ENCODE assay signal across 25 cellular contexts in the genomic region with DNA sequence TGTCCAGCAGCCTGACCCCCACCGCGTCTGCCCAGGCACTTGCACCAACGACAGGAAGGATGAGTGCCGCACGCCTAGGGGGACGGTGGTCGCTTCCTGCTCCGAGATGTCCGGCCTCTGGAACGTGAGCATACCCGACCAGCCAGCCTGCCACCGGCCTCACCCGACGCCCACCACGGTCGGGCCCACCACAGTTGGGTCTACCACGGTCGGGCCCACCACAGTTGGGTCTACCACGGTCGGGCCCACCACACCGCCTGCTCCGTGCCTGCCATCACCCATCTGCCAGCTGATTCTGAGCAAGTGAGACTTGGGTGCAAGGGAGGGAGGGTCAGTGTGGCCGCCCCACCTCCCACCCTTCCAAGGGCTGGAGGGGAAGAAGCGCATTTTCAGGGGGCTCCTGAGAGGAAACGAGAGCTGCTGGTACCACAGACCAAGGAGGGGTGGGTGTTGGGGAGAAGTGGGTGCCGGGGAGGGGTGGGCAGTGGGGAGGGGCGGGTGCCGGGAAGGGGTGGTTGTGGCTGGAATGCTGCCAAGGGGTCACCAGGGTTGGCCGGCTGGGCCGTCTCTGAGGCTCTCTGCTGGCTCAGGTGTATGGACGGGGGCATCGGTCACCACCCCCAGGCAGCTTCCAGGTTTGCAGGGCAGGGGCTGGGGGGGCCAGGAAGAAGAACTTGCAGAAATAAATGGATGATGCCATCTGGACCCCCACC. TPM values are rescaled to one million over a fixed set of nuclear protein-coding genes. Genes with fewer than 3 reads are reported as not detected.
A peak's percentile ranks its signal among the peaks of the same experiment; 100 is the strongest.
DNase-seq lines count a peak whose midpoint lies in the region; ATAC-seq and TF ChIP-seq lines count a peak whose summit lies in the region.
"Had no signal": no experiment of that assay in that cellular context is flagged by ENCODE, and none has a peak within 500 bp of the region (broad histone marks: within the 10 kb centered on the region; RNA-seq: fewer than 3 reads in every experiment).

No MANE protein-coding gene starts in this region.

- no peaks in the 10 kb centered on the region for H3K9me3 Mint-ChIP-seq in activated T-cell treated with anti-CD3 and anti-CD28 coated beads, Interleukin-2, amount 50 U/mL, for 4 hours
- H3K9me3 Mint-ChIP-seq in stimulated activated memory B cell treated with anti-CD40 and anti-IgM and Interleukin-4, amounts not matched to agents 10 μg/mL and 1 μg/mL and 100 μg/mL, for 72 hours, result no peaks in the 10 kb centered on the region
- H3K9me3 Mint-ChIP-seq: activated CD4-positive, alpha-beta memory T cell treated with anti-CD3 and anti-CD28 coated beads, Interleukin-2, amount 10 ng/mL, durations not matched to agents 7 days and 5 days; activated naive CD4-positive, alpha-beta T cell treated with anti-CD3 and anti-CD28 coated beads, Interleukin-2, amount 50 U/mL, for 24 hours; activated T-cell treated with anti-CD3 and anti-CD28 coated beads, Interleukin-2, amount 50 U/mL, for 24 hours had no signal

- ATAC-seq in activated T-cell treated with anti-CD3 and anti-CD28 coated beads, Interleukin-2, amount 50 U/mL, for 4 hours, result no peak
- ATAC-seq in stimulated activated memory B cell treated with anti-CD40 and anti-IgM and Interleukin-4, amounts not matched to agents 10 μg/mL and 1 μg/mL and 100 μg/mL, for 72 hours, result peak; percentile 5
- ATAC-seq: A549, HCT116, right cardiac atrium had no signal

- H3K4me3 Mint-ChIP-seq in activated T-cell treated with anti-CD3 and anti-CD28 coated beads, Interleukin-2, amount 50 U/mL, for 4 hours, result no peak overlapping the region
- no peak overlapping the region for H3K4me3 Mint-ChIP-seq in stimulated activated memory B cell treated with anti-CD40 and anti-IgM and Interleukin-4, amounts not matched to agents 10 μg/mL and 1 μg/mL and 100 μg/mL, for 72 hours
- H3K4me3 Mint-ChIP-seq: activated CD4-positive, alpha-beta memory T cell treated with anti-CD3 and anti-CD28 coated beads, Interleukin-2, amount 10 ng/mL, durations not matched to agents 7 days and 5 days; activated naive CD4-positive, alpha-beta T cell treated with anti-CD3 and anti-CD28 coated beads, Interleukin-2, amount 50 U/mL, for 24 hours; activated T-cell treated with anti-CD3 and anti-CD28 coated beads, Interleukin-2, amount 50 U/mL, for 24 hours had no signal

- no peak for TF ChIP-seq CTCF in GM20000 (IDR thresholded peaks at IDR 0.05; ENCODE audit: extremely low read depth, missing control alignments)

- no peaks in the 10 kb centered on the region for H3K36me3 Mint-ChIP-seq in activated T-cell treated with anti-CD3 and anti-CD28 coated beads, Interleukin-2, amount 50 U/mL, for 4 hours (ENCODE audit: insufficient read depth)
- H3K36me3 Mint-ChIP-seq in stimulated activated memory B cell treated with anti-CD40 and anti-IgM and Interleukin-4, amounts not matched to agents 10 μg/mL and 1 μg/mL and 100 μg/mL, for 72 hours, result no peaks in the 10 kb centered on the region
- H3K36me3 Mint-ChIP-seq: activated naive CD4-positive, alpha-beta T cell treated with anti-CD3 and anti-CD28 coated beads, Interleukin-2, amount 50 U/mL, for 24 hours had no signal

- no peak overlapping the region for H3K27ac Mint-ChIP-seq in stimulated activated memory B cell treated with anti-CD40 and anti-IgM and Interleukin-4, amounts not matched to agents 10 μg/mL and 1 μg/mL and 100 μg/mL, for 72 hours
- H3K27ac Mint-ChIP-seq: activated CD4-positive, alpha-beta memory T cell treated with anti-CD3 and anti-CD28 coated beads, Interleukin-2, amount 10 ng/mL, durations not matched to agents 7 days and 5 days; activated naive CD4-positive, alpha-beta T cell treated with anti-CD3 and anti-CD28 coated beads, Interleukin-2, amount 50 U/mL, for 24 hours; activated T-cell treated with anti-CD3 and anti-CD28 coated beads, Interleukin-2, amount 50 U/mL, for 24 hours had no signal

- peaks cover 6% of the 10 kb centered on the region for H3K27me3 Mint-ChIP-seq in activated T-cell treated with anti-CD3 and anti-CD28 coated beads, Interleukin-2, amount 50 U/mL, for 4 hours (ENCODE audit: low read depth)
- peaks cover 11% of the 10 kb centered on the region for H3K27me3 Mint-ChIP-seq in stimulated activated memory B cell treated with anti-CD40 and anti-IgM and Interleukin-4, amounts not matched to agents 10 μg/mL and 1 μg/mL and 100 μg/mL, for 72 hours
- H3K27me3 Mint-ChIP-seq: activated CD4-positive, alpha-beta memory T cell treated with anti-CD3 and anti-CD28 coated beads, Interleukin-2, amount 10 ng/mL, durations not matched to agents 7 days and 5 days; activated T-cell treated with anti-CD3 and anti-CD28 coated beads, Interleukin-2, amount 50 U/mL, for 24 hours had no signal

- peak; percentile 3 for DNase-seq in activated T-cell treated with anti-CD3 and anti-CD28 coated beads, Interleukin-2, amount 50 U/mL, for 4 hours
- DNase-seq in activated T-cell treated with anti-CD3 and anti-CD28 coated beads for 4 hours (no peak), GM20000 (ENCODE audit: low spot score) (peak; percentile 9), islet precursor cell (peak; percentile 39), NCI-H82 treated with DMSO at 0.1 percent for 48 hours (lab: John Stamatoyannopoulos, UW; ENCODE audit: unreplicated experiment) (no peak), NCI-H2107 treated with DMSO at 0.1 percent for 48 hours (lab: John Stamatoyannopoulos, UW; ENCODE audit: unreplicated experiment) (no peak)
- no peak for DNase-seq in stimulated activated CD8-positive, alpha-beta memory T cell treated with anti-CD3 and anti-CD28 coated beads, Interleukin-4, amount 100 ng/mL, for 48 hours
- DNase-seq: activated CD4-positive, alpha-beta memory T cell treated with anti-CD3 and anti-CD28 coated beads, Interleukin-2, amount 10 ng/mL, durations not matched to agents 7 days and 5 days; activated T-cell treated with anti-CD3 and anti-CD28 coated beads, Interleukin-2, amount 50 U/mL, for 24 hours; Kasumi-1; NCI-H187; NCI-H2227 treated with DMSO at 0.1 percent for 48 hours; NCI-H748 treated with DMSO at 0.1 percent for 48 hours; OCI-M1; stimulated activated naive CD4-positive, alpha-beta T cell treated with Interleukin-2 at 50 U/mL for 16 hours; T-helper 2 cell; WERI-Rb-1 had no signal

- no peaks in the 10 kb centered on the region for H3K4me1 Mint-ChIP-seq in activated T-cell treated with anti-CD3 and anti-CD28 coated beads, Interleukin-2, amount 50 U/mL, for 4 hours (ENCODE audit: low read depth)
- no peaks in the 10 kb centered on the region for H3K4me1 Mint-ChIP-seq in stimulated activated memory B cell treated with anti-CD40 and anti-IgM and Interleukin-4, amounts not matched to agents 10 μg/mL and 1 μg/mL and 100 μg/mL, for 72 hours
- H3K4me1 Mint-ChIP-seq: activated CD4-positive, alpha-beta memory T cell treated with anti-CD3 and anti-CD28 coated beads, Interleukin-2, amount 10 ng/mL, durations not matched to agents 7 days and 5 days; activated naive CD4-positive, alpha-beta T cell treated with anti-CD3 and anti-CD28 coated beads, Interleukin-2, amount 50 U/mL, for 24 hours had no signal

RNA-seq across cellular contexts. Expression of a gene that starts 27.7 kb away (rescaled TPM):
- total RNA-seq in activated T-cell treated with anti-CD3 and anti-CD28 coated beads, Interleukin-2, amount 50 U/mL, for 4 hours, result 1 to 10 TPM; 1.1 to 2.2 (median 1.4) TPM
- total RNA-seq: activated CD4-positive, alpha-beta memory T cell treated with anti-CD3 and anti-CD28 coated beads, Interleukin-2, amount 10 ng/mL, durations not matched to agents 7 days and 5 days; Caco-2; right cardiac atrium; SJCRH30; ureter had no signal

RNA-seq across cellular contexts. Expression of a gene that starts 37.4 kb away (rescaled TPM):
- under 1 TPM in 2 of 3 donors, not detected in 1; under 0.01 TPM for total RNA-seq in activated T-cell treated with anti-CD3 and anti-CD28 coated beads, Interleukin-2, amount 50 U/mL, for 4 hours
- total RNA-seq: activated CD4-positive, alpha-beta memory T cell treated with anti-CD3 and anti-CD28 coated beads, Interleukin-2, amount 10 ng/mL, durations not matched to agents 7 days and 5 days; right cardiac atrium; SJCRH30; ureter had no signal

Comparison
In these comparisons a context has a peak if more than half of its experiments do, and no peak if none do; other contexts are left out.
1. DNase-seq: peak in activated T-cell treated with anti-CD3 and anti-CD28 coated beads, Interleukin-2, amount 50 U/mL, for 4 hours (single experiment), GM20000 (single experiment) and islet precursor cell (single experiment); none in activated T-cell treated with anti-CD3 and anti-CD28 coated beads for 4 hours (single experiment), NCI-H82 treated with DMSO at 0.1 percent for 48 hours (single experiment), NCI-H2107 treated with DMSO at 0.1 percent for 48 hours (single experiment) and stimulated activated CD8-positive, alpha-beta memory T cell treated with anti-CD3 and anti-CD28 coated beads, Interleukin-4, amount 100 ng/mL, for 48 hours (single experiment).